In the genomic region with DNA sequence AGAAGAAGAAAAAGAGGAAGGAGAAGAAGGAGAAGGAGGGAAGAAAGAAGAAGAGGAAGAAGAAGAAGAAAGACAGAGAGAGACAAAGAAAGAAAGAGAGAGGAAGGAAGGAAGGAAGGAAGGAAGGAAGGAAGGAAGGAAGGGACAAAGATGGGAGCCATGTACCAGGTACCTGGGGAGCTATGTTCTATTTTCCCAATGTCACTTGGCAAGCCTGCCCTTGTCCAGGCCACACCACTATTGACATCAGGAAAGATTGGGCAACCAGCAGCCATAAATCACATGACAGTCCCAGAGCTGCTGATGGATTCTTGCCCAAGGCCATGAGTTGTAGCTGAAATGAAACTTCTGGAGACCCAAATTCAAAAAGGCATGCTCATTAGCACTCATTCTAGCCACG, we compare ENCODE assay signal across 17 cellular contexts. TPM values are rescaled to one million over a fixed set of nuclear protein-coding genes. Genes with fewer than 3 reads are reported as not detected.
A peak's percentile ranks its signal among the peaks of the same experiment; 100 is the strongest.
DNase-seq lines count a peak whose midpoint lies in the region; ATAC-seq and TF ChIP-seq lines count a peak whose summit lies in the region.
"Had no signal": no experiment of that assay in that cellular context is flagged by ENCODE, and none has a peak within 500 bp of the region (broad histone marks: within the 10 kb centered on the region; RNA-seq: fewer than 3 reads in every experiment).

No MANE protein-coding gene starts in this region.

- no peak for ATAC-seq in CD4-positive, alpha-beta T cell (ENCODE audit: poor library complexity)
- ATAC-seq: naive thymus-derived CD4-positive, alpha-beta T cell had no signal

- H3K27me3 Mint-ChIP-seq in CD4-positive, alpha-beta T cell = peaks cover 5% of the 10 kb centered on the region

- CTCF ChIA-PET in HEK293T (lab: Yijun Ruan, JAX) = no interaction called here
- CTCF ChIA-PET in CD4-positive, alpha-beta T cell (lab: Charles Lee) = no interaction called here

- WGBS in liver = 8% methylated on average over 1 of the region's 1 CpG

- peak; percentile 47 for DNase-seq in SIG-M5 treated with dmso at 0.1 percent for 504 hours (lab: John Stamatoyannopoulos, UW; ENCODE audit: unreplicated experiment)
- DNase-seq in SIG-M5 (lab: John Stamatoyannopoulos, UW) = no peak
- DNase-seq in colonic mucosa = peak; percentile 30
- peak; percentile 71 for DNase-seq in ureter (ENCODE audit: low spot score)
- no peak for DNase-seq in effector memory CD4-positive, alpha-beta T cell
- no peak for DNase-seq in HEK293T (ENCODE audit: extremely low spot score)
- DNase-seq in CD4-positive, alpha-beta T cell = no peak
- DNase-seq: activated CD4-positive, alpha-beta T cell treated with anti-CD3 and anti-CD28 coated beads, Interleukin-2, amount 10 ng/mL, durations not matched to agents 24 days and 14 days; hippocampal formation; KG1; naive thymus-derived CD4-positive, alpha-beta T cell; NCI-H1694 treated with DMSO at 0.1 percent for 48 hours; NCI-H69 had no signal

- H3K9ac ChIP-seq in colonic mucosa (ENCODE audit: low read depth in 2 of 2, low read length in 2 of 2) (no peak overlapping the region), liver (ENCODE audit: low read depth in 1 of 2, low read length in 2 of 2) (peak overlapping the region in 1 of 2 donors; percentile 80)

- H3K4me1 ChIP-seq in colonic mucosa (no peaks in the 10 kb centered on the region), liver (ENCODE audit: control insufficient read depth in 4 of 4, insufficient read depth in 4 of 4, low read length in 3 of 4) (peaks cover 12 to 49% (median 32%) of the 10 kb centered on the region in 4 donors)
- no peaks in the 10 kb centered on the region for H3K4me1 ChIP-seq in effector memory CD4-positive, alpha-beta T cell (ENCODE audit: control insufficient read depth, insufficient read depth, low read length, poor library complexity, severe bottlenecking)

- no peak overlapping the region for H3K27ac Mint-ChIP-seq in CD4-positive, alpha-beta T cell
- H3K27ac Mint-ChIP-seq: activated CD4-positive, alpha-beta T cell treated with anti-CD3 and anti-CD28 coated beads, Interleukin-2, amount 10 ng/mL, durations not matched to agents 24 days and 14 days; naive thymus-derived CD4-positive, alpha-beta T cell had no signal

- no peak overlapping the region for H3K4me3 Mint-ChIP-seq in CD4-positive, alpha-beta T cell
- H3K4me3 Mint-ChIP-seq: activated CD4-positive, alpha-beta T cell treated with anti-CD3 and anti-CD28 coated beads, Interleukin-2, amount 10 ng/mL, durations not matched to agents 24 days and 14 days; naive thymus-derived CD4-positive, alpha-beta T cell had no signal

- no peak for TF ChIP-seq RAD21 in liver (IDR thresholded peaks at IDR 0.05)

- TF ChIP-seq CTCF in colonic mucosa (IDR thresholded peaks at IDR 0.05) (no peak), liver (IDR thresholded peaks at IDR 0.05; ENCODE audit: low read depth, low read length, missing input control) (no peak)
- TF ChIP-seq CTCF in CD4-positive, alpha-beta T cell (IDR thresholded peaks at IDR 0.05) = no peak

- H3K9me3 Mint-ChIP-seq in CD4-positive, alpha-beta T cell = no peaks in the 10 kb centered on the region
- H3K9me3 Mint-ChIP-seq: activated CD4-positive, alpha-beta T cell treated with anti-CD3 and anti-CD28 coated beads, Interleukin-2, amount 10 ng/mL, durations not matched to agents 24 days and 14 days had no signal

- no peaks in the 10 kb centered on the region for H3K36me3 ChIP-seq in colonic mucosa
- H3K36me3 ChIP-seq in liver (ENCODE audit: control insufficient read depth in 4 of 4, insufficient read depth in 3 of 4, low read depth in 1 of 4, low read length in 3 of 4) = no peaks in the 10 kb centered on the region
- H3K36me3 ChIP-seq in effector memory CD4-positive, alpha-beta T cell (ENCODE audit: control insufficient read depth, insufficient read depth, low read length) = no peaks in the 10 kb centered on the region

- H3K27ac ChIP-seq in colonic mucosa = no peak overlapping the region
- H3K27ac ChIP-seq in liver (ENCODE audit: low read depth in 1 of 2, low read length in 2 of 2) = peak overlapping the region; percentile 93 to 98
- no peak overlapping the region for H3K27ac ChIP-seq in effector memory CD4-positive, alpha-beta T cell (ENCODE audit: insufficient read depth, low read length, poor library complexity, severe bottlenecking)
- no peak overlapping the region for H3K27ac ChIP-seq in CD4-positive, alpha-beta T cell (ENCODE audit: low read depth, low read length)
- H3K27ac ChIP-seq: 22Rv1, epithelial cell of prostate had no signal

- H3K4me1 Mint-ChIP-seq in CD4-positive, alpha-beta T cell (ENCODE audit: low read depth) = no peaks in the 10 kb centered on the region
- H3K4me1 Mint-ChIP-seq: activated CD4-positive, alpha-beta T cell treated with anti-CD3 and anti-CD28 coated beads, Interleukin-2, amount 10 ng/mL, durations not matched to agents 24 days and 14 days had no signal

- H3K27me3 ChIP-seq in colonic mucosa = no peaks in the 10 kb centered on the region
- H3K27me3 ChIP-seq in liver (ENCODE audit: control insufficient read depth in 4 of 4, insufficient read depth in 4 of 4, low read length in 3 of 4) = no peaks in the 10 kb centered on the region
- H3K27me3 ChIP-seq in effector memory CD4-positive, alpha-beta T cell (replicated peaks; ENCODE audit: control insufficient read depth, insufficient read depth, low read length, poor library complexity, severe bottlenecking) = no peaks in the 10 kb centered on the region
- H3K27me3 ChIP-seq in CD4-positive, alpha-beta T cell (ENCODE audit: control insufficient read depth, insufficient read depth, low read length) = peaks cover 7% of the 10 kb centered on the region

- H3K36me3 Mint-ChIP-seq in CD4-positive, alpha-beta T cell (ENCODE audit: low read depth) = no peaks in the 10 kb centered on the region
- H3K36me3 Mint-ChIP-seq: naive thymus-derived CD4-positive, alpha-beta T cell had no signal

- H3K9me3 ChIP-seq in colonic mucosa (no peaks in the 10 kb centered on the region), liver (ENCODE audit: control insufficient read depth in 4 of 4, low read length in 3 of 4) (no peaks in the 10 kb centered on the region)
- H3K9me3 ChIP-seq in effector memory CD4-positive, alpha-beta T cell (ENCODE audit: control insufficient read depth, low read length) = no peaks in the 10 kb centered on the region
- H3K9me3 ChIP-seq in CD4-positive, alpha-beta T cell (ENCODE audit: control insufficient read depth, low read length) = no peaks in the 10 kb centered on the region

- no peak overlapping the region for H3K4me3 ChIP-seq in colonic mucosa
- H3K4me3 ChIP-seq in liver (ENCODE audit: low read depth in 1 of 3, low read length in 3 of 3) = no peak overlapping the region
- no peak overlapping the region for H3K4me3 ChIP-seq in effector memory CD4-positive, alpha-beta T cell (ENCODE audit: insufficient read depth, low read depth, low read length, poor library complexity, severe bottlenecking)

- POLR2A ChIA-PET in HEK293T (lab: Yijun Ruan, JAX) = no interaction called here
- POLR2A ChIA-PET in CD4-positive, alpha-beta T cell (lab: Charles Lee) = no interaction called here

- intact Hi-C loops in colonic mucosa (cut with DNase I) = no loop called here
- intact Hi-C loops in CD4-positive, alpha-beta T cell (cut with DNase I, micrococcal nuclease) = no loop called here

TF ChIP-seq in liver, 16 proteins besides CTCF, POLR2A, EP300 and RAD21 (continues in another document):
- TF ChIP-seq, protein P1, sequence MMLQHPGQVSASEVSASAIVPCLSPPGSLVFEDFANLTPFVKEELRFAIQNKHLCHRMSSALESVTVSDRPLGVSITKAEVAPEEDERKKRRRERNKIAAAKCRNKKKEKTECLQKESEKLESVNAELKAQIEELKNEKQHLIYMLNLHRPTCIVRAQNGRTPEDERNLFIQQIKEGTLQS (IDR thresholded peaks at IDR 0.05) = no peak
- TF ChIP-seq NR2F2 (IDR thresholded peaks at IDR 0.05) = no peak

TF ChIP-seq in HEK293T, 16 proteins besides CTCF, POLR2A, EP300 and RAD21:
- TF ChIP-seq FOXM1 (IDR thresholded peaks at IDR 0.05; ENCODE audit: borderline replicate concordance) = no peak
- TF ChIP-seq ARNT (IDR thresholded peaks at IDR 0.05) = no peak

RNA-seq across cellular contexts. Expression of a gene that starts 2.7 kb away (rescaled TPM):
- total RNA-seq in colonic mucosa = 10 to 100 TPM in 1 of 2 donors, 1 to 10 TPM in 1; 9.1 to 19.2 TPM
- 100 to 1,000 TPM in 1 of 2 donors, 1 to 10 TPM in 1; 8.4 to 376 TPM for total RNA-seq in liver
- polyA plus RNA-seq in liver = 1,000 to 10,000 TPM in 1 of 2 donors, 100 to 1,000 TPM in 1; 716 to 1,773 TPM
- 56.8 TPM for total RNA-seq in ureter
- under 1 TPM; 0.22 to 0.81 TPM for total RNA-seq in CD4-positive, alpha-beta T cell
- total RNA-seq: activated CD4-positive, alpha-beta T cell treated with anti-CD3 and anti-CD28 coated beads, Interleukin-2, amount 10 ng/mL, durations not matched to agents 24 days and 14 days had no signal
- polyA plus RNA-seq: naive thymus-derived CD4-positive, alpha-beta T cell had no signal

RNA-seq across cellular contexts. Expression of a gene that starts 39.6 kb away (rescaled TPM):
- total RNA-seq in colonic mucosa = not detected
- under 1 TPM in 1 of 2 donors, not detected in 1; 0.67 TPM for total RNA-seq in liver
- polyA plus RNA-seq in liver = 1 to 10 TPM in 1 of 2 donors, under 1 TPM in 1; 0.96 to 1.5 TPM
- total RNA-seq in ureter = 0.39 TPM
- total RNA-seq in CD4-positive, alpha-beta T cell = not detected
- total RNA-seq: activated CD4-positive, alpha-beta T cell treated with anti-CD3 and anti-CD28 coated beads, Interleukin-2, amount 10 ng/mL, durations not matched to agents 24 days and 14 days; naive thymus-derived CD4-positive, alpha-beta T cell had no signal
- polyA plus RNA-seq: adipose tissue; naive thymus-derived CD4-positive, alpha-beta T cell had no signal

Comparison
In these comparisons a context has a peak if more than half of its experiments do, and no peak if none do; other contexts are left out.
1. DNase-seq: peak in SIG-M5 treated with dmso at 0.1 percent for 504 hours (single experiment), colonic mucosa (single experiment) and ureter (single experiment); none in SIG-M5 (single experiment), effector memory CD4-positive, alpha-beta T cell (0 of 3), HEK293T (single experiment) and CD4-positive, alpha-beta T cell (0 of 10).
2. H3K27ac ChIP-seq: peak in liver (2 of 2); none in colonic mucosa (single experiment), effector memory CD4-positive, alpha-beta T cell (single experiment) and CD4-positive, alpha-beta T cell (single experiment).
3. RNA of a gene that starts 2.7 kb away (total RNA-seq): 8.4 to 376 TPM in liver, 56.8 TPM in ureter (single experiment) and 9.1 to 19.2 TPM in colonic mucosa; 0.22 to 0.81 TPM in CD4-positive, alpha-beta T cell; every median in the first group is over 4 times any median in the second.